14 cellular contexts compared by ENCODE assay signal in genomic region chr4:85391568-85392410, GRCh38.
DNase-seq lines count a peak whose midpoint lies in the region; ATAC-seq and TF ChIP-seq lines count a peak whose summit lies in the region.
"Had no signal": no experiment of that assay in that cellular context is flagged by ENCODE, and none has a peak within 500 bp of the region (broad histone marks: within the 10 kb centered on the region; RNA-seq: fewer than 3 reads in every experiment).

No MANE protein-coding gene starts in this region.

- H3K9me3 ChIP-seq in tibial artery (no peaks in the 10 kb centered on the region), vagina (no peaks in the 10 kb centered on the region)
- H3K9me3 ChIP-seq: BE2C, gastrocnemius medialis, Peyer's patch had no signal

- intact Hi-C loops in tibial artery (cut with DNase I; ENCODE audit: low total_unique reads): no loop called here
- intact Hi-C loops in vagina (cut with DNase I): no loop called here

- H3K4me1 ChIP-seq in tibial artery (no peaks in the 10 kb centered on the region), vagina (no peaks in the 10 kb centered on the region)
- H3K4me1 ChIP-seq: BE2C had no signal

- H3K27ac ChIP-seq in tibial artery (no peak overlapping the region), vagina (no peak overlapping the region)
- H3K27ac ChIP-seq: gastrocnemius medialis, Peyer's patch had no signal

- H3K36me3 ChIP-seq in tibial artery (no peaks in the 10 kb centered on the region), vagina (no peaks in the 10 kb centered on the region)
- H3K36me3 ChIP-seq: BE2C, gastrocnemius medialis, Peyer's patch had no signal

- TF ChIP-seq CTCF in tibial artery (IDR thresholded peaks at IDR 0.05): no peak
- no peak for TF ChIP-seq CTCF in vagina (IDR thresholded peaks at IDR 0.05)

- no peak for TF ChIP-seq POLR2A in vagina (IDR thresholded peaks at IDR 0.05)

- no peaks in the 10 kb centered on the region for H3K27me3 ChIP-seq in tibial artery
- no peaks in the 10 kb centered on the region for H3K27me3 ChIP-seq in vagina
- H3K27me3 ChIP-seq: BE2C, gastrocnemius medialis, Peyer's patch had no signal

- DNase-seq in activated effector memory CD4-positive, alpha-beta T cell treated with anti-CD3 and anti-CD28 coated beads, Interleukin-2, amount 50 U/mL, for 16 hours: no peak
- DNase-seq in tibial artery (no peak), C1 segment of cervical spinal cord (lab: John Stamatoyannopoulos, UW) (no peak), vagina (ENCODE audit: extremely low spot score in 2 of 2) (no peak)
- DNase-seq: activated gamma-delta T cell, BE2C, gastrocnemius medialis, NCI-H1930, Peyer's patch, retina had no signal

- ATAC-seq in GM18499 (IDR thresholded peaks at IDR 0.05; ENCODE audit: insufficient read depth, unreplicated experiment) (peak; percentile 84), GM19452 (IDR thresholded peaks at IDR 0.05; ENCODE audit: unreplicated experiment) (peak; percentile 86), HG02870 (IDR thresholded peaks at IDR 0.05; ENCODE audit: unreplicated experiment) (peak; percentile 85), HG03558 (IDR thresholded peaks at IDR 0.05; ENCODE audit: extremely low read depth, unreplicated experiment) (peak; percentile 82)
- ATAC-seq: gastrocnemius medialis had no signal

- H3K4me3 ChIP-seq in tibial artery: no peak overlapping the region
- H3K4me3 ChIP-seq in vagina: no peak overlapping the region
- H3K4me3 ChIP-seq: gastrocnemius medialis, Peyer's patch had no signal
